8 cellular contexts compared by ENCODE assay signal in genomic region chr17:63445065-63445464, GRCh38. TPM values are rescaled to one million over a fixed set of nuclear protein-coding genes. Genes with fewer than 3 reads are reported as not detected.
A peak's percentile ranks its signal among the peaks of the same experiment; 100 is the strongest.
DNase-seq lines count a peak whose midpoint lies in the region; ATAC-seq and TF ChIP-seq lines count a peak whose summit lies in the region.

No MANE protein-coding gene starts in this region.

- H3K36me3 ChIP-seq in ES-I3 (ENCODE audit: insufficient read depth, low read length) (no peaks in the 10 kb centered on the region), NT2/D1 (ENCODE audit: insufficient read depth, insufficient read length, low read length) (peaks cover 15% of the 10 kb centered on the region), endodermal cell (ENCODE audit: control insufficient read depth, insufficient read depth, low read length) (no peaks in the 10 kb centered on the region), osteoblast (ENCODE audit: insufficient read depth, low read length) (no peaks in the 10 kb centered on the region)

- peak overlapping the region; percentile 83 for H3K4me2 ChIP-seq in osteoblast (ENCODE audit: insufficient read depth, low read length)

- peaks cover 31% of the 10 kb centered on the region for H3K4me1 Mint-ChIP-seq in endodermal cell

- H3K4me3 Mint-ChIP-seq in endodermal cell, result peak overlapping the region; percentile 60

- H3K27me3 ChIP-seq in NT2/D1 (ENCODE audit: insufficient read depth, insufficient read length), result no peaks in the 10 kb centered on the region
- H3K27me3 ChIP-seq in endodermal cell (ENCODE audit: control insufficient read depth, insufficient read depth, low read length, poor library complexity, severe bottlenecking), result no peaks in the 10 kb centered on the region
- H3K27me3 ChIP-seq in osteoblast (ENCODE audit: insufficient read depth, low read length), result no peaks in the 10 kb centered on the region

- no peaks in the 10 kb centered on the region for H3K79me2 ChIP-seq in osteoblast (ENCODE audit: insufficient read depth, low read length)

- H3K27ac ChIP-seq in endodermal cell (ENCODE audit: low read depth, low read length) (no peak overlapping the region), osteoblast (ENCODE audit: low read depth, low read length) (no peak overlapping the region)

- no peaks in the 10 kb centered on the region for H3K9me3 ChIP-seq in ES-I3 (ENCODE audit: control insufficient read depth, insufficient read depth, low read length)
- no peaks in the 10 kb centered on the region for H3K9me3 ChIP-seq in NT2/D1 (ENCODE audit: insufficient read depth, low read length)
- no peaks in the 10 kb centered on the region for H3K9me3 ChIP-seq in endodermal cell (ENCODE audit: control insufficient read depth, low read length)
- no peaks in the 10 kb centered on the region for H3K9me3 ChIP-seq in osteoblast (ENCODE audit: low read depth, low read length)

- H3K27ac Mint-ChIP-seq in endodermal cell, result no peak overlapping the region

- H3K27me3 Mint-ChIP-seq in endodermal cell (ENCODE audit: insufficient read depth), result peaks cover 10% of the 10 kb centered on the region

- no peak for TF ChIP-seq CTCF in endodermal cell (conservative IDR thresholded peaks at IDR 0.05)
- TF ChIP-seq CTCF in osteoblast (IDR thresholded peaks at IDR 0.05; ENCODE audit: extremely low read depth, low read depth, low read length), result no peak

- H3K4me1 ChIP-seq in ES-I3 (ENCODE audit: insufficient read depth, low read length) (peaks cover 22% of the 10 kb centered on the region), NT2/D1 (ENCODE audit: insufficient read depth, insufficient read length) (peaks cover 14% of the 10 kb centered on the region), endodermal cell (ENCODE audit: control insufficient read depth, insufficient read depth, low read length) (peaks cover 4% of the 10 kb centered on the region), osteoblast (ENCODE audit: insufficient read depth, low read length) (peaks cover 20% of the 10 kb centered on the region)

- no peak for DNase-seq in NT2/D1 (ENCODE audit: low read depth, low spot score)
- DNase-seq in endodermal cell, result no peak
- peak; percentile 84 for DNase-seq in osteoblast (ENCODE audit: insufficient read length, low spot score, missing footprints)
- DNase-seq in putamen (ENCODE audit: low spot score), result no peak
- no peak for DNase-seq in stimulated activated CD8-positive, alpha-beta memory T cell treated with anti-CD3 and anti-CD28 coated beads, Interleukin-4, amount 100 ng/mL, for 48 hours

- H4K20me1 ChIP-seq in osteoblast (ENCODE audit: insufficient read depth, low read length), result no peaks in the 10 kb centered on the region

- H3K9ac ChIP-seq in ES-I3 (ENCODE audit: low read depth, low read length) (peak overlapping the region; percentile 87; the same call in 1 of the 2 replicates), NT2/D1 (ENCODE audit: insufficient read length, low read depth) (peak overlapping the region; percentile 82), endodermal cell (ENCODE audit: extremely low read depth, low read length, poor library complexity, severe bottlenecking) (no peak overlapping the region)

- H3K4me3 ChIP-seq in NT2/D1 (ENCODE audit: insufficient read length, low read depth), result peak overlapping the region; percentile 63
- peak overlapping the region; percentile 75 for H3K4me3 ChIP-seq in endodermal cell (ENCODE audit: low read length)
- peak overlapping the region; percentile 78 for H3K4me3 ChIP-seq in osteoblast (ENCODE audit: insufficient read depth, low read length)

- ATAC-seq in GM21786 (IDR thresholded peaks at IDR 0.05; ENCODE audit: unreplicated experiment) (no peak), HG03095 (IDR thresholded peaks at IDR 0.05; ENCODE audit: unreplicated experiment) (no peak)

- no peaks in the 10 kb centered on the region for H3K9me3 Mint-ChIP-seq in endodermal cell

- no peaks in the 10 kb centered on the region for H3K36me3 Mint-ChIP-seq in endodermal cell (ENCODE audit: low read depth)

- H2AFZ ChIP-seq in osteoblast (ENCODE audit: low read length), result no peak overlapping the region

- WGBS in endodermal cell (ENCODE audit: insufficient coverage in 1 of 2, insufficient read length in 1 of 2), 2 experiments, result 82 to 95% methylated on average over 2 to 7 of the region's 7 CpGs

RNA-seq across cellular contexts. Expression of gene CYB561, which starts 1.0 kb away (rescaled TPM):
- total RNA-seq in endodermal cell (10 to 100 TPM; 24.4 to 27.5 TPM), osteoblast (32.2 and 33.6 TPM in 2 replicates)
- 11.7 TPM for polyA plus RNA-seq in endodermal cell (2013, experiment 1 of 2)
- polyA plus RNA-seq in endodermal cell (2013, experiment 2 of 2), result 10.6 TPM

RNA-seq across cellular contexts. Expression of gene ACE, which starts 31.8 kb away (rescaled TPM):
- total RNA-seq in endodermal cell (10 to 100 TPM in 1 of 2 donors, 1 to 10 TPM in 1; 4.6 to 12.5 TPM), osteoblast (10.1 and 17.7 TPM in 2 replicates)
- polyA plus RNA-seq in endodermal cell (2013, experiment 1 of 2), result 1.6 TPM
- 1.9 TPM for polyA plus RNA-seq in endodermal cell (2013, experiment 2 of 2)
